Comparison of ENCODE assay signal across 32 cellular contexts in the genomic region with DNA sequence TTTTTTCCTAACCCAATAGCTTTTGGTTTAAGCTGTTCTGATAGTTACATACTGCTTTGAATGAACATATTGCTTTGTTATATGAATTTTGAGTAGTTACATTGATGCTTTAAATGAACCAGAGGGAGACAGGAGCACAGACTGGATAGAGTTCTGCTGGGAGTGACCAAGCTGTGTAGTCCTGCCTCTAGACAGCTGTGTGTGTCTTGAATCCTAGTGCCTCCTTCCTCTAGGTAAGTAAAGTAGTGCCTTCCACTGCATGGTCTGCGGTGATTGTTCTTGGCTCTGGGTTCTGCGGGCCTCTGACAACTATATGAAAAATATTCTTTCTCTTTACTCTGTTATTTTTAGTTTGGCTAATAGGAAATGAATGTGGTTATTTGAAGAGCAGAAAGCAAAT. TPM values are rescaled to one million over a fixed set of nuclear protein-coding genes. Genes with fewer than 3 reads are reported as not detected.
"Had no signal": no experiment of that assay in that cellular context is flagged by ENCODE, and none has a peak within 500 bp of the region (broad histone marks: within the 10 kb centered on the region; RNA-seq: fewer than 3 reads in every experiment).

No MANE protein-coding gene starts in this region.

- H3K27me3 Mint-ChIP-seq: activated CD4-positive, alpha-beta T cell treated with anti-CD3 and anti-CD28 coated beads, Interleukin-2, amount 10 ng/mL, durations not matched to agents 24 days and 14 days; activated naive CD4-positive, alpha-beta T cell treated with anti-CD3 and anti-CD28 coated beads, Interleukin-2, amount 50 U/mL, for 24 hours; activated naive CD8-positive, alpha-beta T cell treated with anti-CD3 and anti-CD28 coated beads, Interleukin-2, amount 10 ng/mL, durations not matched to agents 7 days and 5 days had no signal

- H3K4me3 ChIP-seq: K562 had no signal

- H3K4me3 Mint-ChIP-seq: activated CD4-positive, alpha-beta T cell treated with anti-CD3 and anti-CD28 coated beads, Interleukin-2, amount 10 ng/mL, durations not matched to agents 24 days and 14 days; activated CD8-positive, alpha-beta T cell treated with anti-CD3 and anti-CD28 coated beads for 36 hours; activated naive CD4-positive, alpha-beta T cell treated with anti-CD3 and anti-CD28 coated beads, Interleukin-2, amount 50 U/mL, for 24 hours; activated naive CD8-positive, alpha-beta T cell treated with anti-CD3 and anti-CD28 coated beads, Interleukin-2, amount 10 ng/mL, durations not matched to agents 7 days and 5 days; activated T-cell treated with anti-CD3 and anti-CD28 coated beads, Interleukin-2, amount 50 U/mL, for 72 hours; activated T-helper 17 cell treated with anti-CD3 and anti-CD28 coated beads, Interleukin-2, amount 50 U/mL, for 72 hours; brain; T-helper 1 cell treated with Interleukin-12 subunit alpha and Interleukin-12 subunit beta and Interleukin-4 antibody, amounts not matched to agents 30 μg/mL and 1 μg/mL, for 36 hours; T-helper 2 cell treated with Interferon-gamma antibody and Interleukin-4, amounts not matched to agents 5 μg/mL and 100 μg/mL, for 36 hours had no signal

- H3K27ac Mint-ChIP-seq: activated CD4-positive, alpha-beta T cell treated with anti-CD3 and anti-CD28 coated beads, Interleukin-2, amount 10 ng/mL, durations not matched to agents 24 days and 14 days; activated CD8-positive, alpha-beta T cell treated with anti-CD3 and anti-CD28 coated beads for 36 hours; activated naive CD4-positive, alpha-beta T cell treated with anti-CD3 and anti-CD28 coated beads, Interleukin-2, amount 50 U/mL, for 24 hours; activated naive CD8-positive, alpha-beta T cell treated with anti-CD3 and anti-CD28 coated beads, Interleukin-2, amount 10 ng/mL, durations not matched to agents 7 days and 5 days; activated T-cell treated with anti-CD3 and anti-CD28 coated beads, Interleukin-2, amount 50 U/mL, for 72 hours; activated T-helper 17 cell treated with anti-CD3 and anti-CD28 coated beads, Interleukin-2, amount 50 U/mL, for 72 hours; brain; T-helper 1 cell treated with Interleukin-12 subunit alpha and Interleukin-12 subunit beta and Interleukin-4 antibody, amounts not matched to agents 30 μg/mL and 1 μg/mL, for 36 hours; T-helper 2 cell treated with Interferon-gamma antibody and Interleukin-4, amounts not matched to agents 5 μg/mL and 100 μg/mL, for 36 hours had no signal

- H3K4me1 Mint-ChIP-seq: activated CD4-positive, alpha-beta T cell treated with anti-CD3 and anti-CD28 coated beads, Interleukin-2, amount 10 ng/mL, durations not matched to agents 24 days and 14 days; activated naive CD4-positive, alpha-beta T cell treated with anti-CD3 and anti-CD28 coated beads, Interleukin-2, amount 50 U/mL, for 24 hours; activated T-helper 17 cell treated with anti-CD3 and anti-CD28 coated beads, Interleukin-2, amount 50 U/mL, for 72 hours; brain had no signal

- H3K9me3 Mint-ChIP-seq: activated CD4-positive, alpha-beta T cell treated with anti-CD3 and anti-CD28 coated beads, Interleukin-2, amount 10 ng/mL, durations not matched to agents 24 days and 14 days; activated CD8-positive, alpha-beta T cell treated with anti-CD3 and anti-CD28 coated beads for 36 hours; activated naive CD4-positive, alpha-beta T cell treated with anti-CD3 and anti-CD28 coated beads, Interleukin-2, amount 50 U/mL, for 24 hours; activated naive CD8-positive, alpha-beta T cell treated with anti-CD3 and anti-CD28 coated beads, Interleukin-2, amount 10 ng/mL, durations not matched to agents 7 days and 5 days; activated T-cell treated with anti-CD3 and anti-CD28 coated beads, Interleukin-2, amount 50 U/mL, for 72 hours; activated T-helper 17 cell treated with anti-CD3 and anti-CD28 coated beads, Interleukin-2, amount 50 U/mL, for 72 hours; brain; T-helper 1 cell treated with Interleukin-12 subunit alpha and Interleukin-12 subunit beta and Interleukin-4 antibody, amounts not matched to agents 30 μg/mL and 1 μg/mL, for 36 hours; T-helper 2 cell treated with Interferon-gamma antibody and Interleukin-4, amounts not matched to agents 5 μg/mL and 100 μg/mL, for 36 hours had no signal

- DNase-seq: activated CD4-positive, alpha-beta T cell treated with anti-CD3 and anti-CD28 coated beads, Interleukin-2, amount 10 ng/mL, durations not matched to agents 24 days and 14 days; activated CD4-positive, alpha-beta T cell treated with anti-CD3 and anti-CD28 coated beads, Interleukin-2, amount 50 U/mL, for 4 hours; activated CD4-positive, CD25-positive, alpha-beta regulatory T cell; activated CD8-positive, alpha-beta T cell treated with anti-CD3 and anti-CD28 coated beads for 36 hours; activated effector memory CD4-positive, alpha-beta T cell treated with anti-CD3 and anti-CD28 coated beads, Interleukin-2, amount 50 U/mL, for 16 hours; activated naive CD4-positive, alpha-beta T cell treated with Interleukin-2 at 50 U/mL for 16 hours; activated naive CD8-positive, alpha-beta T cell treated with anti-CD3 and anti-CD28 coated beads, Interleukin-2, amount 10 ng/mL, durations not matched to agents 7 days and 5 days; activated T-cell treated with anti-CD3 and anti-CD28 coated beads, Interleukin-2, amount 50 U/mL, for 1 hour; activated T-cell treated with anti-CD3 and anti-CD28 coated beads, Interleukin-2, amount 50 U/mL, for 72 hours; amygdala; caudate nucleus; cerebellar nuclear complex; NCI-H1048; NCI-H1105 treated with DMSO at 0.1 percent for 48 hours; NCI-H1436; NCI-H1694; NCI-H1930; NCI-H345; NCI-H524 treated with DMSO at 0.1 percent for 48 hours; NK-92 treated with Interleukin-12 subunit alpha and Interleukin-12 subunit beta, amount 100 ng/mL, for 24 hours; PC-3; Right ventricle myocardium superior; WERI-Rb-1 had no signal

- H3K27ac ChIP-seq: WERI-Rb-1 had no signal

- H3K36me3 Mint-ChIP-seq: activated naive CD4-positive, alpha-beta T cell treated with anti-CD3 and anti-CD28 coated beads, Interleukin-2, amount 50 U/mL, for 24 hours; brain had no signal

- ATAC-seq: activated CD8-positive, alpha-beta T cell treated with anti-CD3 and anti-CD28 coated beads for 36 hours; activated T-cell treated with anti-CD3 and anti-CD28 coated beads, Interleukin-2, amount 50 U/mL, for 72 hours; activated T-helper 17 cell treated with anti-CD3 and anti-CD28 coated beads, Interleukin-2, amount 50 U/mL, for 72 hours; K562; PC-3 had no signal

- FAIRE-seq: bronchial epithelial cell, K562, RCC 7860, TTC549 had no signal

- H3K36me3 ChIP-seq: WERI-Rb-1 had no signal

RNA-seq across cellular contexts. Expression of gene ADGRG6, which starts 46.0 kb away (rescaled TPM):
- total RNA-seq: activated CD4-positive, alpha-beta T cell treated with anti-CD3 and anti-CD28 coated beads, Interleukin-2, amount 10 ng/mL, durations not matched to agents 24 days and 14 days had no signal
